Comparison of ENCODE assay signal across 14 cellular contexts in genomic region chr15:56187665-56188064, GRCh38.
"Had no signal": no experiment of that assay in that cellular context is flagged by ENCODE, and none has a peak within 500 bp of the region (broad histone marks: within the 10 kb centered on the region; RNA-seq: fewer than 3 reads in every experiment).

No MANE protein-coding gene starts in this region.

- H3K9me3 ChIP-seq: lower lobe of right lung had no signal

- H3K4me1 Mint-ChIP-seq: endodermal cell had no signal

- H3K36me3 ChIP-seq: lower lobe of right lung had no signal

- H3K27ac Mint-ChIP-seq: activated naive CD4-positive, alpha-beta T cell treated with anti-CD3 and anti-CD28 coated beads, Interleukin-2, amount 10 ng/mL, durations not matched to agents 7 days and 5 days; activated T-helper 2 cell treated with anti-CD3 and anti-CD28 coated beads, Interferon-gamma antibody, Interleukin-2, Interleukin-4, amounts not matched to agents 10 μg/mL and 5 μg/mL and 100 μg/mL, durations not matched to agents 14 hours and 24 hours and 36 hours; endodermal cell had no signal

- H3K4me3 Mint-ChIP-seq: activated naive CD4-positive, alpha-beta T cell treated with anti-CD3 and anti-CD28 coated beads, Interleukin-2, amount 10 ng/mL, durations not matched to agents 7 days and 5 days; endodermal cell had no signal

- H3K27ac ChIP-seq: epithelial cell of prostate, foreskin keratinocyte, lower lobe of right lung, VCaP had no signal

- H3K4me3 ChIP-seq: lower lobe of right lung had no signal

- ATAC-seq: foreskin keratinocyte, left cardiac atrium, lower lobe of right lung had no signal

- H3K27me3 Mint-ChIP-seq: activated naive CD4-positive, alpha-beta T cell treated with anti-CD3 and anti-CD28 coated beads, Interleukin-2, amount 10 ng/mL, durations not matched to agents 7 days and 5 days had no signal

- H3K27me3 ChIP-seq: foreskin keratinocyte had no signal

- DNase-seq: activated CD4-positive, alpha-beta T cell treated with anti-CD3 and anti-CD28 coated beads for 1 hour; activated naive CD4-positive, alpha-beta T cell treated with anti-CD3 and anti-CD28 coated beads, Interleukin-2, amount 10 ng/mL, durations not matched to agents 7 days and 5 days; endodermal cell; foreskin keratinocyte; hippocampal formation; left cardiac atrium; lower lobe of right lung; nucleus accumbens; posterior cingulate gyrus; SIG-M5; stimulated activated naive CD4-positive, alpha-beta T cell had no signal

- H3K4me1 ChIP-seq: foreskin keratinocyte had no signal
